11 cellular contexts compared by ENCODE assay signal in the genomic region with DNA sequence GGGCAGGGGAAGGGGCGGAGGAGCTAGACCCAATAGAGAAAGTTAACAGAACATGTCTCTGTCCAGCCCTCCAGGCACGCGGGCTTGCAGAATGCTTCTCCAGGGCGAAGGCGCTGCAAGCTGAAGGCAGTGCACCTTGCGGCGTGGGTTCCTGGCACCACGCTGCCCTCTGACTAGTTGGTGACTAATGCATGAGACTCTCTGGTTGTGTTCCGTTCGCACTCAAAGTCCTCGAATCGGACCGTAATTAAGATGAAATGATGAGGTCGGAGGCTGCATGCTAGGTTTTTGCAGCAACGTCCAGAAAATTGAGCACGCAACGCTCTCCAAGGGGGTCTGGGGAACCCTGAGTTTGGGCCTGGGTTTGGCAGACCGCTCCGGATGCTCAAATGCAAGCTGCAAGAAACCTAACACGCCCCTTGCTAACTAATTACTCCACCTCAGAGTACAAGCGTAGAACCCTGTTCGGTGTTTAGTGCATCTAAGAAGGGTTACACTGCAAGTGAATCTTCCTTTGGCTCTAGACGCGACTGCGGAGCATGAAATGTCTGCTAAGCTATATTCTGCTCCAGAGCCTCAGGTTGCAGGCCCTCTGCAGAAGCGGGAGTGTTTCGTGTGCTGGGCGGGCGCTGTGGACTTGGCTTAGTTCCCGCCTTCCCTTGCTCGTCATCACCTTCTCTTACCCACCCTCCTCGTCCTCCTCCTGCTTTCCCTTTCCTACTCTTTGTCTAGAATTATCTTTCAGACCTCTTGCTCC. TPM values are rescaled to one million over a fixed set of nuclear protein-coding genes. Genes with fewer than 3 reads are reported as not detected.
A peak's percentile ranks its signal among the peaks of the same experiment; 100 is the strongest.
DNase-seq lines count a peak whose midpoint lies in the region; ATAC-seq and TF ChIP-seq lines count a peak whose summit lies in the region.
"Had no signal": no experiment of that assay in that cellular context is flagged by ENCODE, and none has a peak within 500 bp of the region (broad histone marks: within the 10 kb centered on the region; RNA-seq: fewer than 3 reads in every experiment).

No MANE protein-coding gene starts in this region.

- no peak overlapping the region for H3K27ac Mint-ChIP-seq in T-helper 2 cell treated with Interferon-gamma antibody and Interleukin-4, amounts not matched to agents 5 μg/mL and 100 μg/mL, for 36 hours
- H3K27ac Mint-ChIP-seq in mesothelial cell of epicardium, result no peak overlapping the region
- H3K27ac Mint-ChIP-seq: HFFc6 had no signal

- peak overlapping the region; percentile 21 for H3K4me3 Mint-ChIP-seq in T-helper 2 cell treated with Interferon-gamma antibody and Interleukin-4, amounts not matched to agents 5 μg/mL and 100 μg/mL, for 36 hours
- H3K4me3 Mint-ChIP-seq in mesothelial cell of epicardium, result no peak overlapping the region
- H3K4me3 Mint-ChIP-seq: HFFc6 had no signal

- H3K4me1 Mint-ChIP-seq in T-helper 2 cell treated with Interferon-gamma antibody and Interleukin-4, amounts not matched to agents 5 μg/mL and 100 μg/mL, for 36 hours (ENCODE audit: low read depth), result peaks cover 2% of the 10 kb centered on the region
- peaks cover 11% of the 10 kb centered on the region for H3K4me1 Mint-ChIP-seq in mesothelial cell of epicardium

- no peaks in the 10 kb centered on the region for H3K4me1 ChIP-seq in rectal smooth muscle tissue (ENCODE audit: control insufficient read depth, insufficient read depth, low read length)

- ATAC-seq in HG02798 (IDR thresholded peaks at IDR 0.05; ENCODE audit: poor library complexity, unreplicated experiment), result no peak
- ATAC-seq: heart right ventricle had no signal

- H3K36me3 ChIP-seq in MG63 (no peaks in the 10 kb centered on the region), rectal smooth muscle tissue (ENCODE audit: control insufficient read depth, insufficient read depth, low read length) (no peaks in the 10 kb centered on the region)
- H3K36me3 ChIP-seq: heart right ventricle had no signal

- H3K27me3 ChIP-seq in MG63, result peaks cover 21% of the 10 kb centered on the region
- H3K27me3 ChIP-seq in rectal smooth muscle tissue (ENCODE audit: control insufficient read depth, insufficient read depth, low read length), result peaks cover 20% of the 10 kb centered on the region

- H3K4me3 ChIP-seq in MG63 (no peak overlapping the region), epithelial cell of esophagus (ENCODE audit: low read length) (no peak overlapping the region), rectal smooth muscle tissue (ENCODE audit: low read length) (peak overlapping the region; percentile 4)
- H3K4me3 ChIP-seq: heart right ventricle had no signal

- no peak overlapping the region for H3K27ac ChIP-seq in rectal smooth muscle tissue (ENCODE audit: low read depth, low read length)
- H3K27ac ChIP-seq: heart right ventricle had no signal

- H3K36me3 Mint-ChIP-seq in T-helper 2 cell treated with Interferon-gamma antibody and Interleukin-4, amounts not matched to agents 5 μg/mL and 100 μg/mL, for 36 hours (ENCODE audit: low read depth), result no peaks in the 10 kb centered on the region
- no peaks in the 10 kb centered on the region for H3K36me3 Mint-ChIP-seq in mesothelial cell of epicardium

- H3K9me3 Mint-ChIP-seq in T-helper 2 cell treated with Interferon-gamma antibody and Interleukin-4, amounts not matched to agents 5 μg/mL and 100 μg/mL, for 36 hours, result no peaks in the 10 kb centered on the region
- peaks cover 8% of the 10 kb centered on the region for H3K9me3 Mint-ChIP-seq in mesothelial cell of epicardium
- H3K9me3 Mint-ChIP-seq: HFFc6 had no signal

- H3K27me3 Mint-ChIP-seq in T-helper 2 cell treated with Interferon-gamma antibody and Interleukin-4, amounts not matched to agents 5 μg/mL and 100 μg/mL, for 36 hours (ENCODE audit: low read depth), result peaks cover 64% of the 10 kb centered on the region
- H3K27me3 Mint-ChIP-seq in mesothelial cell of epicardium (ENCODE audit: low read depth), result peaks cover 82% of the 10 kb centered on the region

- no peaks in the 10 kb centered on the region for H3K9me3 ChIP-seq in MG63
- H3K9me3 ChIP-seq: heart right ventricle had no signal

- no peak for TF ChIP-seq CTCF in epithelial cell of esophagus (IDR thresholded peaks at IDR 0.05; ENCODE audit: insufficient read depth, low read depth, low read length, missing control alignments)
- no peak for TF ChIP-seq CTCF in mesothelial cell of epicardium (IDR thresholded peaks at IDR 0.05; ENCODE audit: unreplicated experiment)

- DNase-seq in T-helper 2 cell treated with Interferon-gamma antibody and Interleukin-4, amounts not matched to agents 5 μg/mL and 100 μg/mL, for 36 hours (ENCODE audit: low spot score), result no peak
- DNase-seq in T-helper 2 cell, result no peak
- DNase-seq in MG63, result peak; percentile 51
- DNase-seq in epithelial cell of esophagus (ENCODE audit: low read depth), result peak; percentile 9
- no peak for DNase-seq in NCI-H446 (lab: John Stamatoyannopoulos, UW)
- DNase-seq in mesothelial cell of epicardium (ENCODE audit: low spot score in 2 of 2, unreplicated experiment in 2 of 2), result no peak
- DNase-seq: heart right ventricle, HFFc6, NCI-H2081 had no signal

- H3K9ac ChIP-seq in rectal smooth muscle tissue (ENCODE audit: low read length), result no peak overlapping the region

RNA-seq across cellular contexts. Expression of gene NKAP, which starts 57.1 kb away (rescaled TPM):
- 5.0 and 6.2 TPM in 2 replicates for total RNA-seq in MG63 (2014; rRNA removed; shearing (Covaris generic); ENCODE audit: low replicate concordance)
- total RNA-seq in mesothelial cell of epicardium, result 9.0 to 10.0 TPM (median 9.3 TPM) in 3 replicates

Comparison
In these comparisons a context has a peak if more than half of its experiments do, and no peak if none do; other contexts are left out.
1. DNase-seq: peak in MG63 (single experiment) and epithelial cell of esophagus (single experiment); none in T-helper 2 cell treated with Interferon-gamma antibody and Interleukin-4, amounts not matched to agents 5 μg/mL and 100 μg/mL, for 36 hours (single experiment), T-helper 2 cell (0 of 5), NCI-H446 (0 of 2) and mesothelial cell of epicardium (0 of 2).